In the genomic region with DNA sequence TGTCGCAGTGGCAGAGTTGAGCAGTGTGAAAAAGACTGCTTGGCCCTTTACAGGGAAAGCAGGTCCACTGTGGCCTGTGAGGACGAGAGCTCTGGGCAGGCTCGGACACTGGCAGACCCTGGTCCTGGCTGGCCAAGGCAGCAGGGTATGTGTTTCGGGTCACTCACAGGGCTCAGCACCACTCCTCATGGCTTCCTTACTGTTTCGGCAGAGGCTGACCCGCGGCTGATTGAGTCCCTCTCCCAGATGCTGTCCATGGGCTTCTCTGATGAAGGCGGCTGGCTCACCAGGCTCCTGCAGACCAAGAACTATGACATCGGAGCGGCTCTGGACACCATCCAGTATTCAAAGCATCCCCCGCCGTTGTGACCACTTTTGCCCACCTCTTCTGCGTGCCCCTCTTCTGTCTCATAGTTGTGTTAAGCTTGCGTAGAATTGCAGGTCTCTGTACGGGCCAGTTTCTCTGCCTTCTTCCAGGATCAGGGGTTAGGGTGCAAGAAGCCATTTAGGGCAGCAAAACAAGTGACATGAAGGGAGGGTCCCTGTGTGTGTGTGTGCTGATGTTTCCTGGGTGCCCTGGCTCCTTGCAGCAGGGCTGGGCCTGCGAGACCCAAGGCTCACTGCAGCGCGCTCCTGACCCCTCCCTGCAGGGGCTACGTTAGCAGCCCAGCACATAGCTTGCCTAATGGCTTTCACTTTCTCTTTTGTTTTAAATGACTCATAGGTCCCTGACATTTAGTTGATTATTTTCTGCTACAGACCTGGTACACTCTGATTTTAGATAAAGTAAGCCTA, we compare ENCODE assay signal across 8 cellular contexts. TPM values are rescaled to one million over a fixed set of nuclear protein-coding genes. Genes with fewer than 3 reads are reported as not detected.
A peak's percentile ranks its signal among the peaks of the same experiment; 100 is the strongest.
DNase-seq lines count a peak whose midpoint lies in the region; ATAC-seq and TF ChIP-seq lines count a peak whose summit lies in the region.

No MANE protein-coding gene starts in this region.

- WGBS in hepatocyte (ENCODE audit: low lambda C conversion rate, missing lambda C conversion rate): 93% methylated on average over 19 of the region's 19 CpGs
- WGBS in thyroid gland, 2 donors: 85 to 91% methylated on average over 13 to 19 of the region's 19 CpGs

- H3K4me1 Mint-ChIP-seq in CD8-positive, alpha-beta T cell (ENCODE audit: low read depth): peaks cover 17% of the 10 kb centered on the region

- no peak overlapping the region for H3K4me2 ChIP-seq in hepatocyte

- peak in 1 of 2 donors; percentile 10 for TF ChIP-seq POLR2A in thyroid gland (IDR thresholded peaks at IDR 0.05)

- H2AFZ ChIP-seq in hepatocyte: no peak overlapping the region

- TF ChIP-seq CTCF in CD8-positive, alpha-beta T cell (IDR thresholded peaks at IDR 0.05): no peak
- no peak for TF ChIP-seq CTCF in hepatocyte (IDR thresholded peaks at IDR 0.05; ENCODE audit: poor library complexity)
- no peak for TF ChIP-seq CTCF in thyroid gland (IDR thresholded peaks at IDR 0.05)

- H3K27ac Mint-ChIP-seq in CD8-positive, alpha-beta T cell: peak overlapping the region; percentile 87

- CTCF ChIA-PET in CD8-positive, alpha-beta T cell (lab: Charles Lee): interaction anchor here (1.3 to 3.1 kb wide), 2 partner anchors 17 to 35 kb away, joined by 3 to 8 read pairs; no protein-coding TSS in a partner anchor

- no peaks in the 10 kb centered on the region for H3K9me2 ChIP-seq in hepatocyte (replicated peaks; ENCODE audit: insufficient read depth)

- POLR2A ChIA-PET in CD8-positive, alpha-beta T cell (lab: Charles Lee): no interaction called here

- H3K27me3 Mint-ChIP-seq in CD8-positive, alpha-beta T cell (ENCODE audit: low read depth): no peaks in the 10 kb centered on the region

- peak; percentile 93 for ATAC-seq in CD8-positive, alpha-beta T cell
- ATAC-seq in HG03108 (IDR thresholded peaks at IDR 0.05; ENCODE audit: unreplicated experiment) (peak; percentile 66), GM21825 (IDR thresholded peaks at IDR 0.05; ENCODE audit: unreplicated experiment) (no peak)

- H3K4me3 ChIP-seq in CD8-positive, alpha-beta T cell (ENCODE audit: low read depth, low read length): no peak overlapping the region
- H3K4me3 ChIP-seq in hepatocyte: no peak overlapping the region
- H3K4me3 ChIP-seq in thyroid gland (replicated peaks in 1 of 3): no peak overlapping the region

- H3K36me3 ChIP-seq in CD8-positive, alpha-beta T cell (ENCODE audit: insufficient read depth, low read length): peaks cover 54% of the 10 kb centered on the region
- H3K36me3 ChIP-seq in hepatocyte (replicated peaks; ENCODE audit: insufficient read depth, low read depth): peaks cover 10% of the 10 kb centered on the region
- H3K36me3 ChIP-seq in thyroid gland: peaks cover 59 to 66% of the 10 kb centered on the region in 2 donors

- H3K36me3 Mint-ChIP-seq in CD8-positive, alpha-beta T cell: peaks cover 79% of the 10 kb centered on the region

- intact Hi-C loops in CD8-positive, alpha-beta T cell (cut with DNase I, micrococcal nuclease): loop anchor here (1.0 to 5.0 kb wide), 3 partner anchors 16 to 34 kb away; partner anchors contain the start of genes MRNIP (in 2 of the 2) and SQSTM1 (in 1 of the 2)
- intact Hi-C loops in thyroid gland (cut with DNase I): no loop called here

- no peaks in the 10 kb centered on the region for H3K27me3 ChIP-seq in CD8-positive, alpha-beta T cell (ENCODE audit: insufficient read depth, low read length)
- H3K27me3 ChIP-seq in hepatocyte (no peaks in the 10 kb centered on the region), thyroid gland (no peaks in the 10 kb centered on the region)

- H3K4me3 Mint-ChIP-seq in CD8-positive, alpha-beta T cell: peak overlapping the region; percentile 23

- H3K79me2 ChIP-seq in hepatocyte: no peaks in the 10 kb centered on the region

- no peaks in the 10 kb centered on the region for H3K9me3 Mint-ChIP-seq in CD8-positive, alpha-beta T cell

- H3K4me1 ChIP-seq in CD8-positive, alpha-beta T cell (ENCODE audit: insufficient read depth, low read length): peaks cover 15% of the 10 kb centered on the region
- no peaks in the 10 kb centered on the region for H3K4me1 ChIP-seq in hepatocyte (ENCODE audit: insufficient read depth)
- no peaks in the 10 kb centered on the region for H3K4me1 ChIP-seq in thyroid gland

- H3K27ac ChIP-seq in CD8-positive, alpha-beta T cell (ENCODE audit: low read depth, low read length): peak overlapping the region; percentile 34
- H3K27ac ChIP-seq in hepatocyte: peak overlapping the region; percentile 37
- H3K27ac ChIP-seq in thyroid gland: peak overlapping the region in 1 of 3 donors; percentile 12

- peak in 6 of 7 experiments; percentile 33 to 81 (median 52) for DNase-seq in CD8-positive, alpha-beta T cell
- DNase-seq in activated CD8-positive, alpha-beta memory T cell treated with anti-CD3 and anti-CD28 coated beads, Interleukin-2, amount 50 U/mL, for 4 hours: peak; percentile 56
- DNase-seq in hepatocyte (ENCODE audit: low spot score): peak; percentile 52
- peak; percentile 29 to 42 for DNase-seq in stimulated activated CD8-positive, alpha-beta memory T cell treated with anti-CD3 and anti-CD28 coated beads, Interleukin-7, amount 100 ng/mL, for 4 hours (ENCODE audit: low read depth in 2 of 2)
- DNase-seq in thyroid gland: no peak
- no peak for DNase-seq in DMS153 (lab: John Stamatoyannopoulos, UW)

- H4K20me1 ChIP-seq in hepatocyte (ENCODE audit: insufficient read depth, poor library complexity, severe bottlenecking): peaks cover 25% of the 10 kb centered on the region

- no peaks in the 10 kb centered on the region for H3K9me3 ChIP-seq in CD8-positive, alpha-beta T cell (ENCODE audit: low read length)
- H3K9me3 ChIP-seq in hepatocyte (ENCODE audit: low read depth) (no peaks in the 10 kb centered on the region), thyroid gland (no peaks in the 10 kb centered on the region)

RNA-seq across cellular contexts. Expression of gene SQSTM1, which starts 15.7 kb away (rescaled TPM):
- total RNA-seq in CD8-positive, alpha-beta T cell: 100 to 1,000 TPM; 398 to 438 TPM
- total RNA-seq in hepatocyte (372 and 402 TPM in 2 replicates), thyroid gland (1,000 to 10,000 TPM in 1 of 4 donors, 100 to 1,000 TPM in 3; 649 to 1,146 (median 971) TPM)
- 641 and 727 TPM in 2 replicates for polyA plus RNA-seq in hepatocyte

RNA-seq across cellular contexts. Expression of gene MRNIP, which starts 22.2 kb away (rescaled TPM):
- total RNA-seq in CD8-positive, alpha-beta T cell: 10 to 100 TPM; 30.0 to 38.5 TPM
- total RNA-seq in hepatocyte: 11.2 and 21.2 TPM in 2 replicates
- 28.5 and 51.6 TPM in 2 replicates for polyA plus RNA-seq in hepatocyte
- 10 to 100 TPM; 37.1 to 68.2 (median 52.1) TPM for total RNA-seq in thyroid gland

RNA-seq across cellular contexts. Expression of gene MGAT4B, which starts 29.8 kb away (rescaled TPM):
- total RNA-seq in CD8-positive, alpha-beta T cell: 100 to 1,000 TPM; 113 to 126 TPM
- total RNA-seq in hepatocyte: 132 and 159 TPM in 2 replicates
- polyA plus RNA-seq in hepatocyte: 233 and 243 TPM in 2 replicates
- total RNA-seq in thyroid gland: 100 to 1,000 TPM in 2 of 4 donors, 10 to 100 TPM in 2; 83.6 to 108 (median 102) TPM

RNA-seq across cellular contexts. Expression of gene LTC4S, which starts 42.6 kb away (rescaled TPM):
- total RNA-seq in CD8-positive, alpha-beta T cell: 1 to 10 TPM; 3.2 to 4.8 TPM
- total RNA-seq in hepatocyte: 0.72 TPM in 1 of 2 replicates, not detected in the other
- polyA plus RNA-seq in hepatocyte: 3.7 and 6.5 TPM in 2 replicates
- 10 to 100 TPM in 2 of 4 donors, 1 to 10 TPM in 2; 6.4 to 28.2 (median 15.9) TPM for total RNA-seq in thyroid gland

Comparison
In these comparisons a context has a peak if more than half of its experiments do, and no peak if none do; other contexts are left out.
1. DNase-seq: peak in CD8-positive, alpha-beta T cell (6 of 7), activated CD8-positive, alpha-beta memory T cell treated with anti-CD3 and anti-CD28 coated beads, Interleukin-2, amount 50 U/mL, for 4 hours (single experiment), hepatocyte (single experiment) and stimulated activated CD8-positive, alpha-beta memory T cell treated with anti-CD3 and anti-CD28 coated beads, Interleukin-7, amount 100 ng/mL, for 4 hours (2 of 2); none in thyroid gland (0 of 2) and DMS153 (single experiment).